ENCODE assay signal across 10 cellular contexts in the genomic region with DNA sequence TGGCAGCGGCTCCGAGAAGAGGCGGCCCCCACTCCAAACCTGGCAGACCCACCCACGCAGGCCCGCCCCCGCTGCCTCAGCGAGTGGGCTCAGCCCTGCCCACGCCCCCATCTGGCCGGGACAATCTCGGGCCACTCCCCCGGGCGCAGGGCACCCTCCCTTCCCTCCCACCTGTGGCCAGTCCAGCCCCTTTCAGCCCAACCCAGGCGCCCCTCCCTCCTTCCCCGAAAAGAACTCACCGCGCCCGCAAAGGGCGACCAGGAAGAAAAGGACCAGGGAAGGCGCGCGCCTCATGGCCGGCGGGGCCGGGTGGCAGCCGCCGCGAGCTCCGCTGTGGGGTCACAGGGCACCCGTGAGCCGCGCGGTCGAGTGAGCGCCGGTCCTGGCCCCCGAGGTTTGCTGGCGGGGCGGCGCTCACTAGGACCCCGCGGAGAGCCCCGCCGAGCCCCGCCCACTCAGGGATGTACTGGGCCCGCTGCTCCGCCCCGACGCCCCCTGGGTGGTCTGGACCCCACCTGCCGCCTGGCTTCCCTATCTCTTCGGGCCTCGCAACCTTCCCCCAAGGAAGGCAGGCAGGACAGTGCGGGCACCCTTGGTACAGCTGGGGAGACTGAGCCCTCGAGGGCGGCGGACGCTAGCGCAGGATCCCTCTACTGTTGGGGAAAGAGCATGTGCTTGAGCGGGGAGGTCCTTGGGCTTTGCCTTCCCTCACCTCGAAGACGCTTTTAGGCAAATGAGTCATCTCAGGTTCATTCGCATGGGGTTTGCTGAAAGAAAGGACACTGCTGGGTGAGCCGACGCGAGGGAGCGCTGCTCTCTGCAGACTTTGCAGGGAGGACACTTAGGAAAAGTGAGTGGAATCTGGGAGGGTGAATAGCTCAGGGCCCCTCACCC. TPM values are rescaled to one million over a fixed set of nuclear protein-coding genes. Genes with fewer than 3 reads are reported as not detected.
DNase-seq lines count a peak whose midpoint lies in the region; TF ChIP-seq lines count a peak whose summit lies in the region.
"Had no signal": no experiment of that assay in that cellular context is flagged by ENCODE, and none has a peak within 500 bp of the region (broad histone marks: within the 10 kb centered on the region; RNA-seq: fewer than 3 reads in every experiment).

CHRNB4 (minus strand) TSS at position 371 of the 894 bp plus-strand sequence; CDS start at position 294, 77 bp downstream.

- H3K27ac ChIP-seq in right atrium auricular region = no peak within 1 kb of the TSS
- H3K27ac ChIP-seq in sigmoid colon = no peak within 1 kb of the TSS
- H3K27ac ChIP-seq: C4-2B had no signal

- peaks cover 0 to 10% of the 10 kb centered on the region in 2 donors for H3K4me1 ChIP-seq in right atrium auricular region
- peaks cover 0 to 22% (median 13%) of the 10 kb centered on the region in 4 donors for H3K4me1 ChIP-seq in sigmoid colon

- WGBS in sigmoid colon, 2 donors = 9 to 11% methylated on average over 65 of the region's 65 CpGs

- H3K36me3 Mint-ChIP-seq in activated T-helper 1 cell treated with anti-CD3 and anti-CD28 coated beads, Interleukin-12 subunit alpha, Interleukin-12 subunit beta, Interleukin-2, Interleukin-4 antibody, amounts not matched to agents 30 ng/mL and 10 ng/mL and 1 ng/mL, durations not matched to agents 14 hours and 24 hours and 36 hours (ENCODE audit: low read depth) = no peaks in the 10 kb centered on the region

- intact Hi-C loops in activated T-helper 1 cell treated with anti-CD3 and anti-CD28 coated beads, Interleukin-12 subunit alpha, Interleukin-12 subunit beta, Interleukin-2, Interleukin-4 antibody, amounts not matched to agents 30 ng/mL and 10 ng/mL and 1 ng/mL, durations not matched to agents 14 hours and 24 hours and 36 hours (cut with micrococcal nuclease) = no loop called here
- intact Hi-C loops in sigmoid colon (cut with DNase I) = loop anchor here (5.0 kb wide), 1 partner anchor 111 kb away; no protein-coding TSS in a partner anchor

- H3K27ac Mint-ChIP-seq in activated T-helper 1 cell treated with anti-CD3 and anti-CD28 coated beads, Interleukin-12 subunit alpha, Interleukin-12 subunit beta, Interleukin-2, Interleukin-4 antibody, amounts not matched to agents 30 ng/mL and 10 ng/mL and 1 ng/mL, durations not matched to agents 14 hours and 24 hours and 36 hours = no peak within 1 kb of the TSS

- TF ChIP-seq POLR2A in sigmoid colon (IDR thresholded peaks at IDR 0.05) = no peak

- H3K4me3 Mint-ChIP-seq in activated T-helper 1 cell treated with anti-CD3 and anti-CD28 coated beads, Interleukin-12 subunit alpha, Interleukin-12 subunit beta, Interleukin-2, Interleukin-4 antibody, amounts not matched to agents 30 ng/mL and 10 ng/mL and 1 ng/mL, durations not matched to agents 14 hours and 24 hours and 36 hours = peak within 1 kb of the TSS; percentile 57

- peaks cover 14% of the 10 kb centered on the region for H3K27me3 Mint-ChIP-seq in activated T-helper 1 cell treated with anti-CD3 and anti-CD28 coated beads, Interleukin-12 subunit alpha, Interleukin-12 subunit beta, Interleukin-2, Interleukin-4 antibody, amounts not matched to agents 30 ng/mL and 10 ng/mL and 1 ng/mL, durations not matched to agents 14 hours and 24 hours and 36 hours (ENCODE audit: insufficient read depth)

- TF ChIP-seq CTCF in right atrium auricular region (IDR thresholded peaks at IDR 0.05) = no peak
- TF ChIP-seq CTCF in sigmoid colon (IDR thresholded peaks at IDR 0.05) = no peak

- no peaks in the 10 kb centered on the region for H3K9me3 Mint-ChIP-seq in activated T-helper 1 cell treated with anti-CD3 and anti-CD28 coated beads, Interleukin-12 subunit alpha, Interleukin-12 subunit beta, Interleukin-2, Interleukin-4 antibody, amounts not matched to agents 30 ng/mL and 10 ng/mL and 1 ng/mL, durations not matched to agents 14 hours and 24 hours and 36 hours

- peaks cover 0 to 6% of the 10 kb centered on the region in 2 donors for H3K27me3 ChIP-seq in right atrium auricular region
- peaks cover 0 to 4% (median 0%) of the 10 kb centered on the region in 3 donors for H3K27me3 ChIP-seq in sigmoid colon

- TF ChIP-seq EP300 in sigmoid colon (IDR thresholded peaks at IDR 0.05) = no peak

- H3K4me1 Mint-ChIP-seq in activated T-helper 1 cell treated with anti-CD3 and anti-CD28 coated beads, Interleukin-12 subunit alpha, Interleukin-12 subunit beta, Interleukin-2, Interleukin-4 antibody, amounts not matched to agents 30 ng/mL and 10 ng/mL and 1 ng/mL, durations not matched to agents 14 hours and 24 hours and 36 hours (ENCODE audit: low read depth) = no peaks in the 10 kb centered on the region

- peak within 1 kb of the TSS; percentile 34 to 54 for H3K4me3 ChIP-seq in right atrium auricular region
- H3K4me3 ChIP-seq in sigmoid colon = peak within 1 kb of the TSS; percentile 31 to 62 (median 50)

- H3K36me3 ChIP-seq in right atrium auricular region (no peaks in the 10 kb centered on the region), sigmoid colon (no peaks in the 10 kb centered on the region)

- DNase-seq in NCI-H748 (lab: John Stamatoyannopoulos, UW; ENCODE audit: unreplicated experiment) (peak; percentile 31), NCI-H748 treated with DMSO at 0.1 percent for 48 hours (lab: John Stamatoyannopoulos, UW) (no peak), right atrium auricular region (ENCODE audit: low spot score) (no peak), sigmoid colon (no peak), NCI-H226 (no peak), NCI-H1694 (lab: John Stamatoyannopoulos, UW) (no peak), NCI-H1436 (lab: John Stamatoyannopoulos, UW) (no peak)
- DNase-seq in activated T-helper 1 cell treated with anti-CD3 and anti-CD28 coated beads, Interleukin-12 subunit alpha, Interleukin-12 subunit beta, Interleukin-2, Interleukin-4 antibody, amounts not matched to agents 30 ng/mL and 10 ng/mL and 1 ng/mL, durations not matched to agents 14 hours and 24 hours and 36 hours (ENCODE audit: low spot score) = no peak

- no peaks in the 10 kb centered on the region for H3K9me3 ChIP-seq in right atrium auricular region
- H3K9me3 ChIP-seq in sigmoid colon = no peaks in the 10 kb centered on the region

RNA-seq across cellular contexts. Expression of gene CHRNB4, which starts in this region (rescaled TPM):
- not detected in 2 replicates for total RNA-seq in activated T-helper 1 cell treated with anti-CD3 and anti-CD28 coated beads, Interleukin-12 subunit alpha, Interleukin-12 subunit beta, Interleukin-2, Interleukin-4 antibody, amounts not matched to agents 30 ng/mL and 10 ng/mL and 1 ng/mL, durations not matched to agents 14 hours and 24 hours and 36 hours
- total RNA-seq in right atrium auricular region = not detected
- 1 to 10 TPM in 3 of 4 donors, under 1 TPM in 1; 0.33 to 2.5 (median 1.4) TPM for total RNA-seq in sigmoid colon
- 1 to 10 TPM in 1 of 3 donors, not detected in 2; 1.1 TPM for polyA plus RNA-seq in sigmoid colon
- total RNA-seq: T-helper 2 cell treated with Interferon-gamma antibody and Interleukin-4, amounts not matched to agents 100 ng/mL and 5 ng/mL, for 36 hours had no signal
